In genomic region chr22:23223566-23224317, GRCh38 we compare ENCODE assay signal across 12 cellular contexts. TPM values are rescaled to one million over a fixed set of nuclear protein-coding genes. Genes with fewer than 3 reads are reported as not detected.
DNase-seq lines count a peak whose midpoint lies in the region; ATAC-seq and TF ChIP-seq lines count a peak whose summit lies in the region.
"Had no signal": no experiment of that assay in that cellular context is flagged by ENCODE, and none has a peak within 500 bp of the region (broad histone marks: within the 10 kb centered on the region; RNA-seq: fewer than 3 reads in every experiment).

No MANE protein-coding gene starts in this region.

- H3K4me1 ChIP-seq in mammary epithelial cell (ENCODE audit: insufficient read depth, low read length) (peaks cover 65% of the 10 kb centered on the region), endodermal cell (ENCODE audit: control insufficient read depth, insufficient read depth, low read length) (peaks cover 34% of the 10 kb centered on the region), mucosa of rectum (ENCODE audit: control insufficient read depth in 2 of 2, insufficient read depth in 2 of 2, low read length in 2 of 2) (peaks cover 55 to 65% of the 10 kb centered on the region in 2 donors), aorta (ENCODE audit: control insufficient read depth in 1 of 2, insufficient read depth in 2 of 2, low read length in 2 of 2) (peaks cover 0 to 18% of the 10 kb centered on the region in 2 donors)

- H3K4me2 ChIP-seq in mammary epithelial cell (ENCODE audit: insufficient read depth, low read depth, low read length) = no peak overlapping the region

- no peak overlapping the region for H3K27ac ChIP-seq in mammary epithelial cell (ENCODE audit: insufficient read depth, low read depth, low read length)
- H3K27ac ChIP-seq in endodermal cell (ENCODE audit: low read depth, low read length) = no peak overlapping the region
- H3K27ac ChIP-seq in mucosa of rectum (ENCODE audit: low read depth in 2 of 2, low read length in 2 of 2) = peak overlapping the region; percentile 25 to 64
- H3K27ac ChIP-seq in aorta (ENCODE audit: low read depth in 1 of 2, low read length in 2 of 2) = no peak overlapping the region

- no peaks in the 10 kb centered on the region for H3K27me3 Mint-ChIP-seq in MCF 10A (ENCODE audit: insufficient read depth, unreplicated experiment)
- H3K27me3 Mint-ChIP-seq in endodermal cell (ENCODE audit: insufficient read depth) = no peaks in the 10 kb centered on the region

- dilution Hi-C loops in mammary epithelial cell (cut with HindIII; ENCODE audit: low sequenced_read_pairs) = no loop called here

- H3K27ac Mint-ChIP-seq in MCF 10A (ENCODE audit: low read depth, unreplicated experiment) (peak overlapping the region; percentile 95), endodermal cell (peak overlapping the region; percentile 22)

- peaks cover 71% of the 10 kb centered on the region for H3K4me1 Mint-ChIP-seq in MCF 10A (ENCODE audit: insufficient read depth, unreplicated experiment)
- peaks cover 69% of the 10 kb centered on the region for H3K4me1 Mint-ChIP-seq in endodermal cell

- WGBS in mammary epithelial cell (ENCODE audit: low coverage, missing lambda C conversion rate) = over 99% methylated on average over 10 of the region's 12 CpGs
- WGBS in endodermal cell (ENCODE audit: insufficient coverage in 1 of 2, insufficient read length in 1 of 2), 2 experiments = 91 to 92% methylated on average over 10 to 12 of the region's 12 CpGs
- WGBS in aorta, 2 donors = 89 to 92% methylated on average over 12 of the region's 12 CpGs

- CTCF ChIA-PET in MCF 10A (lab: Yijun Ruan, JAX) (no interaction called here), mammary epithelial cell (lab: Charles Lee; ENCODE audit: low non-redundant PET) (no interaction called here)

- H3K36me3 Mint-ChIP-seq in MCF 10A (ENCODE audit: insufficient read depth, unreplicated experiment) (no peaks in the 10 kb centered on the region), endodermal cell (ENCODE audit: low read depth) (peaks cover 28% of the 10 kb centered on the region)

- TF ChIP-seq CTCF in MCF 10A (IDR thresholded peaks at IDR 0.05; ENCODE audit: unreplicated experiment) (no peak), mammary epithelial cell (conservative IDR thresholded peaks at IDR 0.05 in 1 of 2, IDR thresholded peaks at IDR 0.05 in 1 of 2; ENCODE audit: extremely low read depth in 1 of 2, insufficient read depth in 1 of 2, low read depth in 1 of 2, low read length in 2 of 2) (no peak), endodermal cell (conservative IDR thresholded peaks at IDR 0.05) (no peak)

- ATAC-seq in aorta (ENCODE audit: low FRiP score) = no peak

- no peaks in the 10 kb centered on the region for H4K20me1 ChIP-seq in mammary epithelial cell (ENCODE audit: insufficient read depth, low read length)

- no peak overlapping the region for H3K4me3 Mint-ChIP-seq in MCF 10A (ENCODE audit: unreplicated experiment)
- no peak overlapping the region for H3K4me3 Mint-ChIP-seq in endodermal cell

- BruUV-seq in MCF 10A (replicated peaks; lab: Mats Ljungman, UMichigan) (no TSS peak), mammary epithelial cell (replicated peaks; lab: Mats Ljungman, UMichigan) (no TSS peak)

- intact Hi-C loops in MCF 10A (cut with micrococcal nuclease) = no loop called here
- intact Hi-C loops in mammary epithelial cell (cut with micrococcal nuclease) = no loop called here
- intact Hi-C loops in aorta (cut with DNase I) = no loop called here

- H3K9ac ChIP-seq in mammary epithelial cell (ENCODE audit: insufficient read depth, low read length) (no peak overlapping the region), endodermal cell (ENCODE audit: extremely low read depth, low read length, poor library complexity, severe bottlenecking) (no peak overlapping the region), mucosa of rectum (ENCODE audit: low read depth in 1 of 2, low read length in 2 of 2) (peak overlapping the region; percentile 36 to 56)

- in situ Hi-C loops in mammary epithelial cell (cut with MboI; ENCODE audit: low sequenced_read_pairs in 2 of 2) = no loop called here

- H2AFZ ChIP-seq in mammary epithelial cell (ENCODE audit: low read depth, low read length) = no peak overlapping the region

- H3K9me3 ChIP-seq in mammary epithelial cell (replicated peaks; ENCODE audit: insufficient read depth, low read length) (no peaks in the 10 kb centered on the region), endodermal cell (ENCODE audit: control insufficient read depth, low read length) (peaks cover 19% of the 10 kb centered on the region), mucosa of rectum (ENCODE audit: control insufficient read depth in 2 of 2, low read length in 2 of 2) (no peaks in the 10 kb centered on the region), aorta (ENCODE audit: control insufficient read depth, low read length) (no peaks in the 10 kb centered on the region)

- no peak overlapping the region for H3K4me3 ChIP-seq in mammary epithelial cell (replicated peaks in 1 of 3; ENCODE audit: insufficient read depth in 1 of 3, low read depth in 2 of 3, low read length in 3 of 3)
- no peak overlapping the region for H3K4me3 ChIP-seq in endodermal cell (ENCODE audit: low read length)
- peak overlapping the region; percentile 33 to 34 for H3K4me3 ChIP-seq in mucosa of rectum (ENCODE audit: low read length in 2 of 2)
- no peak overlapping the region for H3K4me3 ChIP-seq in aorta (ENCODE audit: low read length in 2 of 2)
- H3K4me3 ChIP-seq: Peyer's patch, sigmoid colon had no signal

- H3K9me3 Mint-ChIP-seq in MCF 10A (ENCODE audit: unreplicated experiment) = peaks cover 4% of the 10 kb centered on the region
- peaks cover 15% of the 10 kb centered on the region for H3K9me3 Mint-ChIP-seq in endodermal cell

- H3K36me3 ChIP-seq in mammary epithelial cell (ENCODE audit: insufficient read depth, low read length) (no peaks in the 10 kb centered on the region), endodermal cell (ENCODE audit: control insufficient read depth, insufficient read depth, low read length) (peaks cover 9% of the 10 kb centered on the region), mucosa of rectum (ENCODE audit: control insufficient read depth in 2 of 2, insufficient read depth in 2 of 2, low read length in 2 of 2) (no peaks in the 10 kb centered on the region), aorta (ENCODE audit: control insufficient read depth in 1 of 2, insufficient read depth in 2 of 2, low read length in 1 of 2) (no peaks in the 10 kb centered on the region)
- H3K36me3 ChIP-seq: Peyer's patch, sigmoid colon had no signal

- DNase-seq in MCF 10A (ENCODE audit: unreplicated experiment) = no peak
- DNase-seq in mammary epithelial cell = no peak
- DNase-seq in endodermal cell = no peak
- DNase-seq in aorta = peak; percentile 39 to 48
- DNase-seq in putamen (ENCODE audit: low spot score) = no peak
- DNase-seq in midbrain (lab: John Stamatoyannopoulos, UW) = no peak
- no peak for DNase-seq in cortex of kidney (lab: John Stamatoyannopoulos, UW)
- DNase-seq: activated CD8-positive, alpha-beta memory T cell treated with anti-CD3 and anti-CD28 coated beads for 24 hours; cerebellar nuclear complex; sigmoid colon had no signal

- POLR2A ChIA-PET in MCF 10A (lab: Yijun Ruan, JAX) = interaction anchor here (0.7 kb wide), 1 partner anchor 497 kb away, joined by 3 read pairs; no protein-coding TSS in a partner anchor

- H3K27me3 ChIP-seq in mammary epithelial cell (ENCODE audit: insufficient read depth, low read length) (no peaks in the 10 kb centered on the region), endodermal cell (ENCODE audit: control insufficient read depth, insufficient read depth, low read length, poor library complexity, severe bottlenecking) (no peaks in the 10 kb centered on the region), mucosa of rectum (ENCODE audit: control insufficient read depth in 2 of 2, insufficient read depth in 2 of 2, low read length in 2 of 2) (no peaks in the 10 kb centered on the region), aorta (ENCODE audit: control insufficient read depth in 1 of 2, insufficient read depth in 2 of 2, low read length in 1 of 2) (no peaks in the 10 kb centered on the region)
- H3K27me3 ChIP-seq: Peyer's patch, sigmoid colon had no signal

- peaks cover 91% of the 10 kb centered on the region for H3K79me2 ChIP-seq in mammary epithelial cell (ENCODE audit: insufficient read depth, low read length)

RNA-seq across cellular contexts. Expression of gene BCR, which starts 43.4 kb away (rescaled TPM):
- total RNA-seq in MCF 10A (2022) (62.2 and 77.9 TPM in 2 replicates), mammary epithelial cell (10 to 100 TPM; 67.7 to 69.7 TPM), endodermal cell (100 to 1,000 TPM; 102 to 172 TPM), aorta (100 to 1,000 TPM; 113 to 120 TPM)
- polyA plus RNA-seq in mammary epithelial cell (59.1 TPM), aorta (10 to 100 TPM in 1 of 2 donors, 1 to 10 TPM in 1; 5.3 to 30.1 TPM)
- polyA minus RNA-seq in mammary epithelial cell = 235 TPM
- polyA plus RNA-seq in endodermal cell (2013, experiment 1 of 2) = 52.0 TPM
- 54.4 TPM for polyA plus RNA-seq in endodermal cell (2013, experiment 2 of 2)

Comparison
In these comparisons a context has a peak if more than half of its experiments do, and no peak if none do; other contexts are left out.
1. DNase-seq: peak in aorta (2 of 2); none in MCF 10A (single experiment), mammary epithelial cell (single experiment), endodermal cell (single experiment), putamen (single experiment), midbrain (single experiment) and cortex of kidney (single experiment).
2. H3K27ac ChIP-seq: peak in mucosa of rectum (2 of 2); none in mammary epithelial cell (single experiment), endodermal cell (single experiment) and aorta (0 of 2).
3. H3K4me3 ChIP-seq: peak in mucosa of rectum (2 of 2); none in mammary epithelial cell (0 of 3), endodermal cell (single experiment) and aorta (0 of 2).
4. H3K9ac ChIP-seq: peak in mucosa of rectum (2 of 2); none in mammary epithelial cell (single experiment) and endodermal cell (single experiment).